In the genomic region with DNA sequence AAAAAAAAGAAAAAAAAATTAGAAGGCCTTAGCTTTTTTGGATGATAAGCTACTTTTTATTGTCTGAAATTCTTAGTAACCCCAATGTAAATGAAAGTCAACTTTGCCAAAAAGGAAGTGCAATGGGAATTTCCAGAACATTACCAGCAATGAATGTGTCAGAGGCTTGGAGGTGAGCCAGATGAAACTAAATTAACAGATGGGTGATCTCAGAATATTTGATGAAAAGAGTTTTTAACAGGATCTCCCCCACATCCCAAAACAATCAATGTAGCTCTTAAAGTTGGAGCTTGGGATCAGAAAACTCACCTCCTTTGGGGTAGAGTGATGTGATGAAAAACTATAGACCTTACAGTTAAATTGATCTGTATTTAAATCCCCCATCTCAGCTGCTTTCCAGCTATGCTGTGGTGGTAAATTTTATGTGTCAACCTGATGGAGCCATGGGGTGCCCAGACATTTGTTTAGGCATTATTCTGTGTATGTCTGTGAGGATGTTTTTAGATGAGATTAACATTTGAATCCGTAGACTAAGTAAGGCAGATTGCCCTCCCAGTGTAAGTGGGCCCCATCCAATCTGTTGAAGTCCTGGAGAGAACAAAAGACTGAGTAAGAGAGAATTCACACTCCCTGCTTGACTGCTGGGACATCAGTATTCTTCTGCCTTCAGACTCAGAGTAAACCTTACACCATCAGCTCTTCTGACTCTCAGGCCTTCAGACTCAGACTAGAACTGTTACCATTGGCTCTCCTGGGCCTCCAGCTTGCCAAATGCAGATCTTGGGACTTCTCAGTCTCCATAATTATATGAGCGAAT, we compare ENCODE assay signal across 8 cellular contexts.
A peak's percentile ranks its signal among the peaks of the same experiment; 100 is the strongest.
DNase-seq lines count a peak whose midpoint lies in the region; ATAC-seq and TF ChIP-seq lines count a peak whose summit lies in the region.

No MANE protein-coding gene starts in this region.

- ATAC-seq in stimulated activated effector memory CD8-positive, alpha-beta T cell treated with anti-CD3 and anti-CD28 coated beads, Interleukin-12 subunit alpha, Interleukin-12 subunit beta, amount 100 ng/mL, for 72 hours, result no peak

- peaks cover 6% of the 10 kb centered on the region for H3K4me1 Mint-ChIP-seq in stimulated activated effector memory CD8-positive, alpha-beta T cell treated with anti-CD3 and anti-CD28 coated beads, Interleukin-12 subunit alpha, Interleukin-12 subunit beta, amount 100 ng/mL, for 72 hours

- peak; percentile 15 for DNase-seq in NCI-H345 (lab: John Stamatoyannopoulos, UW)
- DNase-seq in NCI-H345 treated with DMSO at 0.1 percent for 48 hours (lab: John Stamatoyannopoulos, UW; ENCODE audit: unreplicated experiment), result no peak
- DNase-seq in RPMI8226, result peak; percentile 29
- peak; percentile 69 to 82 for DNase-seq in foreskin fibroblast
- DNase-seq in stimulated activated effector memory CD8-positive, alpha-beta T cell treated with anti-CD3 and anti-CD28 coated beads, Interleukin-12 subunit alpha, Interleukin-12 subunit beta, amount 100 ng/mL, for 72 hours (ENCODE audit: low spot score in 2 of 2), result no peak
- DNase-seq in stimulated activated naive CD4-positive, alpha-beta T cell treated with Interleukin-2 at 50 U/mL for 16 hours (lab: John Stamatoyannopoulos, UW), result no peak
- no peak for DNase-seq in cortex of kidney (lab: John Stamatoyannopoulos, UW)
- no peak for DNase-seq in NCI-H526 (lab: John Stamatoyannopoulos, UW)

- H3K36me3 Mint-ChIP-seq in stimulated activated effector memory CD8-positive, alpha-beta T cell treated with anti-CD3 and anti-CD28 coated beads, Interleukin-12 subunit alpha, Interleukin-12 subunit beta, amount 100 ng/mL, for 72 hours, result no peaks in the 10 kb centered on the region

- no peak overlapping the region for H3K4me3 ChIP-seq in foreskin fibroblast (ENCODE audit: low read depth in 1 of 2, low read length in 2 of 2)

- H3K9me3 Mint-ChIP-seq in stimulated activated effector memory CD8-positive, alpha-beta T cell treated with anti-CD3 and anti-CD28 coated beads, Interleukin-12 subunit alpha, Interleukin-12 subunit beta, amount 100 ng/mL, for 72 hours, result peaks cover 4% of the 10 kb centered on the region

- TF ChIP-seq CTCF in foreskin fibroblast (IDR thresholded peaks at IDR 0.05; ENCODE audit: low read depth, low read length), result no peak

- no peak overlapping the region for H3K4me3 Mint-ChIP-seq in stimulated activated effector memory CD8-positive, alpha-beta T cell treated with anti-CD3 and anti-CD28 coated beads, Interleukin-12 subunit alpha, Interleukin-12 subunit beta, amount 100 ng/mL, for 72 hours

- peak overlapping the region; percentile 14 for H3K27ac Mint-ChIP-seq in stimulated activated effector memory CD8-positive, alpha-beta T cell treated with anti-CD3 and anti-CD28 coated beads, Interleukin-12 subunit alpha, Interleukin-12 subunit beta, amount 100 ng/mL, for 72 hours

Comparison
In these comparisons a context has a peak if more than half of its experiments do, and no peak if none do; other contexts are left out.
1. DNase-seq: peak in NCI-H345 (single experiment), RPMI8226 (single experiment) and foreskin fibroblast (2 of 2); none in NCI-H345 treated with DMSO at 0.1 percent for 48 hours (single experiment), stimulated activated effector memory CD8-positive, alpha-beta T cell treated with anti-CD3 and anti-CD28 coated beads, Interleukin-12 subunit alpha, Interleukin-12 subunit beta, amount 100 ng/mL, for 72 hours (0 of 2), stimulated activated naive CD4-positive, alpha-beta T cell treated with Interleukin-2 at 50 U/mL for 16 hours (single experiment), cortex of kidney (single experiment) and NCI-H526 (0 of 2).